In the genomic region with DNA sequence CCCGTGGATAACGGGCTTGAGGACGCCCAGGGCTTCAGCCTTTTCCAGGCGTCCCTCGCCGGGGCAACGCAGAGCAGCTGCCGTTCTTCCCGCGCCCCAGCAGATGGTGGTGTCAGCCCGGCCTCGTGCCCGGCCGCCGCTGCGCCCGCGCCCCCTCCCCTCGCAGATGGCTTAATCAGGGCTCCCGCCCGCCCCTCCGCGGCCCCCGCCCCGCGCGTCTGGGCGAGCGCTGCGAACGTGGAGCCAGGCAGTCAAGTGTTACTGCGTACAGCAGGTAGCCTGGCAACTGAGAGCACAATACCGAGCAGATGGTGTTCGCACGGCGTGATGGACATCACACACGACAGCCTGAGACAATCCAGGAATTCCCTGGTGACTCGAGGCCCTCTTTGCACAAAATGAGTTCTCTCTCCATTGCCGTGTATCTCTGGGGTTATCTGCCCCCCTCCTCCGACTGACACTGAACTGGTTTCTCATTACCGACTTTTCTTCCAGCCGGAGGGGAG, we compare ENCODE assay signal across 8 cellular contexts.
DNase-seq lines count a peak whose midpoint lies in the region; ATAC-seq and TF ChIP-seq lines count a peak whose summit lies in the region.

No MANE protein-coding gene starts in this region.

- H3K9me3 Mint-ChIP-seq in activated CD4-positive, alpha-beta T cell treated with anti-CD3 and anti-CD28 coated beads, Interleukin-2, amount 10 ng/mL, durations not matched to agents 7 days and 5 days, result no peaks in the 10 kb centered on the region

- peak; percentile 80 for DNase-seq in GM10266 (ENCODE audit: extremely low spot score)
- DNase-seq in NCI-H2227 treated with DMSO at 0.1 percent for 48 hours (lab: John Stamatoyannopoulos, UW), result peak; percentile 87
- DNase-seq in activated CD4-positive, alpha-beta T cell treated with anti-CD3 and anti-CD28 coated beads, Interleukin-2, amount 10 ng/mL, durations not matched to agents 7 days and 5 days, result peak; percentile 63
- DNase-seq in dedifferentiated amniotic fluid mesenchymal stem cell (ENCODE audit: extremely low spot score), result peak; percentile 73
- DNase-seq in stimulated activated CD4-positive, alpha-beta T cell treated with anti-CD3 and anti-CD28 coated beads, Interleukin-1b, Interleukin-23, amount 100 ng/mL, for 24 hours (ENCODE audit: low read depth in 4 of 4, low spot score in 1 of 4), result peak in 3 of 4 experiments; percentile 26 to 53 (median 36)

- TF ChIP-seq CTCF in GM10266 (IDR thresholded peaks at IDR 0.05; ENCODE audit: control insufficient read depth, insufficient read depth, low read depth, missing control alignments), result peak; percentile 56

- peaks cover 12% of the 10 kb centered on the region for H3K4me1 Mint-ChIP-seq in activated CD4-positive, alpha-beta T cell treated with anti-CD3 and anti-CD28 coated beads, Interleukin-2, amount 10 ng/mL, durations not matched to agents 7 days and 5 days

- POLR2A ChIA-PET in activated CD4-positive, alpha-beta T cell treated with anti-CD3 and anti-CD28 coated beads, Interleukin-2, amount 10 ng/mL, durations not matched to agents 7 days and 5 days (lab: Charles Lee), result no interaction called here

- peak overlapping the region; percentile 55 for H3K4me3 Mint-ChIP-seq in activated CD4-positive, alpha-beta T cell treated with anti-CD3 and anti-CD28 coated beads, Interleukin-2, amount 10 ng/mL, durations not matched to agents 7 days and 5 days

- no peaks in the 10 kb centered on the region for H3K27me3 ChIP-seq in layer of hippocampus (ENCODE audit: control insufficient read depth, insufficient read depth, low read length)

- peak; percentile 79 for ATAC-seq in HG03064 (IDR thresholded peaks at IDR 0.05; ENCODE audit: low read depth, unreplicated experiment)
- ATAC-seq in HG02970 (IDR thresholded peaks at IDR 0.05; ENCODE audit: low FRiP score, unreplicated experiment), result no peak

- H3K27ac Mint-ChIP-seq in activated CD4-positive, alpha-beta T cell treated with anti-CD3 and anti-CD28 coated beads, Interleukin-2, amount 10 ng/mL, durations not matched to agents 7 days and 5 days, result no peak overlapping the region

- H3K27me3 Mint-ChIP-seq in activated CD4-positive, alpha-beta T cell treated with anti-CD3 and anti-CD28 coated beads, Interleukin-2, amount 10 ng/mL, durations not matched to agents 7 days and 5 days, result peaks cover 39% of the 10 kb centered on the region

- H3K27ac ChIP-seq in layer of hippocampus (ENCODE audit: low read depth, low read length), result peak overlapping the region; percentile 73

- no peaks in the 10 kb centered on the region for H3K36me3 Mint-ChIP-seq in activated CD4-positive, alpha-beta T cell treated with anti-CD3 and anti-CD28 coated beads, Interleukin-2, amount 10 ng/mL, durations not matched to agents 7 days and 5 days (ENCODE audit: low read depth)

- CTCF ChIA-PET in activated CD4-positive, alpha-beta T cell treated with anti-CD3 and anti-CD28 coated beads, Interleukin-2, amount 10 ng/mL, durations not matched to agents 7 days and 5 days (lab: Charles Lee), result interaction anchor here (0.8 to 1.1 kb wide), 6 partner anchors 14 to 278 kb away, joined by 3 to 4 read pairs (median 3); no protein-coding TSS in a partner anchor

Comparison
In these comparisons a context has a peak if more than half of its experiments do, and no peak if none do; other contexts are left out.
1. DNase-seq: peak in every context shown above with its lines; median percentile 87 in NCI-H2227 treated with DMSO at 0.1 percent for 48 hours; 80 in GM10266; 73 in dedifferentiated amniotic fluid mesenchymal stem cell; 63 in activated CD4-positive, alpha-beta T cell treated with anti-CD3 and anti-CD28 coated beads, Interleukin-2, amount 10 ng/mL, durations not matched to agents 7 days and 5 days; 36 in stimulated activated CD4-positive, alpha-beta T cell treated with anti-CD3 and anti-CD28 coated beads, Interleukin-1b, Interleukin-23, amount 100 ng/mL, for 24 hours.